1 cellular context compared by ENCODE assay signal in genomic region chr9:124868511-124869465, GRCh38.
TF ChIP-seq lines count a peak whose summit lies in the region.

No MANE protein-coding gene starts in this region.

TF ChIP-seq in K562, 482 proteins besides CTCF, POLR2A, EP300 and RAD21 (continued from another document and continues in another):
- peak; percentile 69 to 72; a peak in 2 of 4 replicates for TF ChIP-seq UBTF (IDR thresholded peaks at IDR 0.05; ENCODE audit: borderline replicate concordance in 1 of 2, low read depth in 2 of 2, low read length in 2 of 2)
- TF ChIP-seq ZNF263 (CRISPR knock-in tag; IDR thresholded peaks at IDR 0.05; ENCODE audit: borderline replicate concordance): peak; percentile 75
- peak; percentile 46; the same call in 1 of the 2 replicates for TF ChIP-seq ZBTB7A (IDR thresholded peaks at IDR 0.05; ENCODE audit: borderline replicate concordance, control insufficient read depth, low read depth, low read length)
- no peak for TF ChIP-seq ZNF778 (CRISPR knock-in tag; IDR thresholded peaks at IDR 0.05)
- TF ChIP-seq ZNF740 (CRISPR knock-in tag; IDR thresholded peaks at IDR 0.05): 0 out of 2 replicates have a peak, but pooled peaks have one; percentile 43
- peak in 1 of 2 experiments; percentile 55; a peak in 1 of 4 replicates for TF ChIP-seq ZNF740 (tag; IDR thresholded peaks at IDR 0.05)
- TF ChIP-seq NCOA2 (IDR thresholded peaks at IDR 0.05; ENCODE audit: partially characterized antibody in 2 of 2): no peak
- TF ChIP-seq RERE (CRISPR knock-in tag; IDR thresholded peaks at IDR 0.05; ENCODE audit: borderline replicate concordance): no peak
- TF ChIP-seq ZBTB9 (CRISPR knock-in tag; IDR thresholded peaks at IDR 0.05): 0 out of 2 replicates have a peak, but pooled peaks have one; percentile 27
- TF ChIP-seq ESRRB (CRISPR knock-in tag; IDR thresholded peaks at IDR 0.05; ENCODE audit: borderline replicate concordance): no peak
- TF ChIP-seq MEIS2 (IDR thresholded peaks at IDR 0.05; ENCODE audit: partially characterized antibody): peak; percentile 46
- TF ChIP-seq BCLAF1 (IDR thresholded peaks at IDR 0.05; ENCODE audit: borderline replicate concordance in 1 of 2, control insufficient read depth in 1 of 2, low read depth in 2 of 2, low read length in 1 of 2): 0 out of 4 replicates have a peak, but pooled peaks of 1 of the 2 experiments have one; percentile 43
- TF ChIP-seq KHSRP (IDR thresholded peaks at IDR 0.05): no peak
- TF ChIP-seq ZKSCAN3 (CRISPR knock-in tag; IDR thresholded peaks at IDR 0.05): no peak
- no peak for TF ChIP-seq SAFB2 (IDR thresholded peaks at IDR 0.05; ENCODE audit: borderline replicate concordance, low read depth, low read length, severe bottlenecking)
- TF ChIP-seq ELF1 (tag; IDR thresholded peaks at IDR 0.05): peak; percentile 90
- TF ChIP-seq BRD4 (IDR thresholded peaks at IDR 0.05): 0 out of 2 replicates have a peak, but pooled peaks have one; percentile 60
- no peak for TF ChIP-seq HOXB6 (CRISPR knock-in tag; IDR thresholded peaks at IDR 0.05; ENCODE audit: borderline replicate concordance)
- no peak for TF ChIP-seq RBM17 (IDR thresholded peaks at IDR 0.05; ENCODE audit: borderline replicate concordance, low read depth, low read length)
- peak; percentile 57; the same call in 1 of the 2 replicates for TF ChIP-seq SAFB (IDR thresholded peaks at IDR 0.05; ENCODE audit: borderline replicate concordance, low read depth, low read length)
- TF ChIP-seq MXD1 (CRISPR knock-in tag; IDR thresholded peaks at IDR 0.05; ENCODE audit: borderline replicate concordance, poor library complexity, severe bottlenecking): no peak
- peak; percentile 66 for TF ChIP-seq ARID4B (CRISPR knock-in tag; IDR thresholded peaks at IDR 0.05)
- TF ChIP-seq ZNF79 (CRISPR knock-in tag; IDR thresholded peaks at IDR 0.05; ENCODE audit: low read depth): no peak
- TF ChIP-seq NEUROD1 (IDR thresholded peaks at IDR 0.05; ENCODE audit: borderline replicate concordance, low read depth, low read length, partially characterized antibody): no peak
- TF ChIP-seq MYC (IDR thresholded peaks at IDR 0.05; ENCODE audit: low read depth, low read length): peak; percentile 93
- TF ChIP-seq MYC (CRISPR knock-in tag; IDR thresholded peaks at IDR 0.05; ENCODE audit: borderline replicate concordance, low read depth): peak; percentile 93
- TF ChIP-seq ZBTB43 (CRISPR knock-in tag; IDR thresholded peaks at IDR 0.05): no peak
- peak; percentile 86 for TF ChIP-seq ETS1 (conservative IDR thresholded peaks at IDR 0.05; ENCODE audit: control insufficient read depth, low read depth, low read length)
- TF ChIP-seq GMEB1 (CRISPR knock-in tag; IDR thresholded peaks at IDR 0.05): no peak
- no peak for TF ChIP-seq CC2D1A (IDR thresholded peaks at IDR 0.05)
- TF ChIP-seq RB1 (IDR thresholded peaks at IDR 0.05; ENCODE audit: low read depth): peak; percentile 95
